In genomic region chr20:40558212-40558611, GRCh38 we compare ENCODE assay signal across 29 cellular contexts.
"Had no signal": no experiment of that assay in that cellular context is flagged by ENCODE, and none has a peak within 500 bp of the region (broad histone marks: within the 10 kb centered on the region; RNA-seq: fewer than 3 reads in every experiment).

No MANE protein-coding gene starts in this region.

- H3K9me3 Mint-ChIP-seq: endodermal cell had no signal

- H3K27ac ChIP-seq: colonic mucosa, coronary artery, dorsolateral prefrontal cortex, epithelial cell of prostate, esophagus muscularis mucosa, esophagus squamous epithelium, foreskin keratinocyte, gastrocnemius medialis, gastroesophageal sphincter, heart left ventricle, heart right ventricle had no signal

- H3K27ac Mint-ChIP-seq: dendritic cell treated with granulocyte-macrophage colony-stimulating factor and Interleukin-4, amounts not matched to agents 40 ng/mL and 50 ng/mL, for 4 days; effector memory CD8-positive, alpha-beta T cell; endodermal cell had no signal

- H3K27me3 ChIP-seq: colonic mucosa, dorsolateral prefrontal cortex, esophagus muscularis mucosa, esophagus squamous epithelium, gastrocnemius medialis, heart left ventricle, heart right ventricle had no signal

- H3K9me3 ChIP-seq: colonic mucosa, esophagus muscularis mucosa, esophagus squamous epithelium, gastrocnemius medialis, gastroesophageal sphincter had no signal

- H3K4me3 Mint-ChIP-seq: dendritic cell treated with granulocyte-macrophage colony-stimulating factor and Interleukin-4, amounts not matched to agents 40 ng/mL and 50 ng/mL, for 4 days; effector memory CD8-positive, alpha-beta T cell; endodermal cell had no signal

- H3K4me3 ChIP-seq: colonic mucosa, coronary artery, dorsolateral prefrontal cortex, esophagus muscularis mucosa, esophagus squamous epithelium, gastrocnemius medialis, gastroesophageal sphincter, heart left ventricle, heart right ventricle had no signal

- H3K4me1 Mint-ChIP-seq: endodermal cell had no signal

- FAIRE-seq: colon, endometrium, endothelial cell of umbilical vein, frontal cortex had no signal

- H3K36me3 ChIP-seq: colonic mucosa, esophagus muscularis mucosa, esophagus squamous epithelium, gastrocnemius medialis, gastroesophageal sphincter, heart left ventricle, heart right ventricle had no signal

- ATAC-seq: effector memory CD8-positive, alpha-beta T cell; esophagus mucosa; foreskin keratinocyte; gastrocnemius medialis; gastroesophageal sphincter; heart left ventricle; heart right ventricle had no signal

- H3K4me1 ChIP-seq: gastrocnemius medialis had no signal

- DNase-seq: colonic mucosa; cortex of kidney; dermis blood vessel endothelial cell; dorsolateral prefrontal cortex; effector CD4-positive, alpha-beta T cell; effector CD8-positive, alpha-beta T cell; effector memory CD4-positive, alpha-beta T cell; effector memory CD8-positive, alpha-beta T cell; endodermal cell; erythroblast; esophagus squamous epithelium; foreskin fibroblast; foreskin keratinocyte; foreskin melanocyte; gastrocnemius medialis; glutamatergic neuron; head of caudate nucleus; heart left ventricle; heart right ventricle had no signal
